Comparison of ENCODE assay signal across 8 cellular contexts in the genomic region with DNA sequence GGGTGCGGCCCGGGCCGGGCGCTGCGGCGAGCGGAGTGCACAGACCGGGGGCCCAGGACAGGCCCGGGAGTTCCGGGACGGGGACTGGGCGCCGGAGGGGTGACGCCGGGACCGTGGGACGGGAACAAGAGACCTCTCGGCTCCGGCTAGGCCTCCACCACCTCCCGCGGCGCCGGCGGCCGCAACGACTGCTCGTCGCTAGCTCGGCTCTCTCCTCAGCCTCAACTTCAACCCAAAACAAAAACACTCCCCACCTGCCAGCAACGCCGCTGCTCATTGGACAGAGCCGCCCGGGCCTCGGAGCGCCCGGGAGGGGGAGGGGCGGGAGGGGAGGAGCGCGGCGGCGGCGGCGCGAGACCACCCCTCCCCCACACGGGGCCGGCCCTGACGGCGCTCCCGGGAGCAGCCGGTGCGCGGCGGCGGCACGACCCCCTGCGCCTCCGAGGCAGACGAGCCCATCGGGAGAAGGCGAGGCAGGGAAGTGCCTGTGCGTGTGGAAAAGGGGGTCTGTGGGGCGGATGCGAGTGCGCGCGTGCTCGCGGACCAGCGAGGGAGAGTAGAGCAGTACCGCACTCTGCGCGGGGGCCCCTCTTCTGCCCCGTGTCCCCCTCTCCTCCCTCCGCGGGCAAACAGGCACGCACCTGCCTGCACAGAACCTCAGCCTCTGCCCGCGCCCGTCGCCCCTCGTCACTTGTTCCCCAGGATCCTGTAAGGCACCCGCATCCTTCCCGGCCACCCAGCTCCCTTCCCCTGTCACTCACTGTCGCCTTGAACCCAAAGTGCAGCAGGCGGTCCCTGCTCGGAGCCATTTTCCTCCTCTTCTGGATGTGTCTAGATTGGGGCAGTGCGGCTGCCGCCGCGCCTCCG. TPM values are rescaled to one million over a fixed set of nuclear protein-coding genes. Genes with fewer than 3 reads are reported as not detected.
DNase-seq lines count a peak whose midpoint lies in the region; TF ChIP-seq lines count a peak whose summit lies in the region.

FBXL20 (minus strand) TSS at position 215 of the 867 bp plus-strand sequence. CDS start 224 bp downstream, outside the sequence.

- peaks cover 59% of the 10 kb centered on the region for H3K4me1 Mint-ChIP-seq in HFFc6 (ENCODE audit: low read depth)
- peaks cover 63% of the 10 kb centered on the region for H3K4me1 Mint-ChIP-seq in activated naive CD4-positive, alpha-beta T cell treated with anti-CD3 and anti-CD28 coated beads, Interleukin-2, amount 50 U/mL, for 24 hours

- 0 out of 2 replicates have a peak, but pooled peaks cover 4% of the 10 kb centered on the region for H3K36me3 Mint-ChIP-seq in HFFc6 (ENCODE audit: low read depth)
- H3K36me3 Mint-ChIP-seq in activated naive CD4-positive, alpha-beta T cell treated with anti-CD3 and anti-CD28 coated beads, Interleukin-2, amount 50 U/mL, for 24 hours: peaks cover 3% of the 10 kb centered on the region

- TF ChIP-seq CTCF in HFFc6 (IDR thresholded peaks at IDR 0.05): no peak

- H3K4me3 Mint-ChIP-seq in HFFc6: peak within 1 kb of the TSS; percentile 95
- H3K4me3 Mint-ChIP-seq in activated naive CD4-positive, alpha-beta T cell treated with anti-CD3 and anti-CD28 coated beads, Interleukin-2, amount 50 U/mL, for 24 hours: peak within 1 kb of the TSS; percentile 96

- H3K9me3 Mint-ChIP-seq in HFFc6: no peaks in the 10 kb centered on the region
- H3K9me3 Mint-ChIP-seq in activated naive CD4-positive, alpha-beta T cell treated with anti-CD3 and anti-CD28 coated beads, Interleukin-2, amount 50 U/mL, for 24 hours: no peaks in the 10 kb centered on the region

- H3K27me3 Mint-ChIP-seq in HFFc6 (ENCODE audit: insufficient read depth): 0 out of 2 replicates have a peak, but pooled peaks cover 5% of the 10 kb centered on the region
- no peaks in the 10 kb centered on the region for H3K27me3 Mint-ChIP-seq in activated naive CD4-positive, alpha-beta T cell treated with anti-CD3 and anti-CD28 coated beads, Interleukin-2, amount 50 U/mL, for 24 hours

- peak within 1 kb of the TSS; percentile 94 for H3K27ac Mint-ChIP-seq in HFFc6
- H3K27ac Mint-ChIP-seq in activated naive CD4-positive, alpha-beta T cell treated with anti-CD3 and anti-CD28 coated beads, Interleukin-2, amount 50 U/mL, for 24 hours: peak within 1 kb of the TSS; percentile 98

- peak; percentile 52 for DNase-seq in GM04503 (ENCODE audit: low read depth)
- peak; percentile 84 for DNase-seq in HFFc6
- peak; percentile 84 for DNase-seq in NCI-H1092 (lab: John Stamatoyannopoulos, UW)
- DNase-seq in SKM-1 (lab: John Stamatoyannopoulos, UW; ENCODE audit: unreplicated experiment): peak; percentile 24
- DNase-seq in glomerular endothelial cell (ENCODE audit: extremely low read depth, low read depth, low spot score): no peak
- DNase-seq in occipital lobe (lab: John Stamatoyannopoulos, UW): peak; percentile 85
- peak; percentile 89 for DNase-seq in superior temporal gyrus (ENCODE audit: extremely low spot score)

RNA-seq across cellular contexts. Expression of gene FBXL20, which starts in this region (rescaled TPM):
- 10 to 100 TPM; 13.4 to 19.5 (median 15.7) TPM for total RNA-seq in HFFc6 (2021; fragmentation: NEBNext Ultra II Directional; extraction: Animal tissue kit (Norgen Biotek cat#: 25700))
- total RNA-seq in glomerular endothelial cell: 11.5 and 14.0 TPM in 2 replicates
- total RNA-seq in occipital lobe: 22.9 TPM
